8 cellular contexts compared by ENCODE assay signal in genomic region chr19:10780368-10780767, GRCh38. TPM values are rescaled to one million over a fixed set of nuclear protein-coding genes. Genes with fewer than 3 reads are reported as not detected.
A peak's percentile ranks its signal among the peaks of the same experiment; 100 is the strongest.
DNase-seq lines count a peak whose midpoint lies in the region; ATAC-seq and TF ChIP-seq lines count a peak whose summit lies in the region.

No MANE protein-coding gene starts in this region.

- peak overlapping the region; percentile 74 to 96 for H3K27ac Mint-ChIP-seq in activated naive CD4-positive, alpha-beta T cell treated with anti-CD3 and anti-CD28 coated beads, Interleukin-2, amount 50 U/mL, for 72 hours

- H3K4me1 ChIP-seq in mesodermal cell (ENCODE audit: control insufficient read depth, insufficient read depth, low read length, poor library complexity, severe bottlenecking) (peaks cover 5% of the 10 kb centered on the region), upper lobe of left lung (peaks cover 6 to 15% (median 13%) of the 10 kb centered on the region in 4 donors)

- H3K27me3 ChIP-seq in upper lobe of left lung, result no peaks in the 10 kb centered on the region

- no peaks in the 10 kb centered on the region for H3K9me3 Mint-ChIP-seq in activated naive CD4-positive, alpha-beta T cell treated with anti-CD3 and anti-CD28 coated beads, Interleukin-2, amount 50 U/mL, for 72 hours

- TF ChIP-seq POLR2A in upper lobe of left lung (IDR thresholded peaks at IDR 0.05), result peak in 1 of 4 donors; percentile 48

- 95 to 98% methylated on average over 3 to 5 of the region's 6 CpGs for WGBS in mesodermal cell (ENCODE audit: insufficient coverage in 2 of 2), 2 experiments
- WGBS in upper lobe of left lung, 2 donors, result 59 to 62% methylated on average over 4 to 6 of the region's 6 CpGs

- no peak for TF ChIP-seq CTCF in upper lobe of left lung (IDR thresholded peaks at IDR 0.05)

- H3K4me3 ChIP-seq in mesodermal cell (ENCODE audit: extremely low read depth, insufficient read depth, low read length, poor library complexity, severe bottlenecking) (no peak overlapping the region), upper lobe of left lung (no peak overlapping the region)

- H3K36me3 Mint-ChIP-seq in activated naive CD4-positive, alpha-beta T cell treated with anti-CD3 and anti-CD28 coated beads, Interleukin-2, amount 50 U/mL, for 72 hours, result peaks cover 6 to 16% of the 10 kb centered on the region in 2 donors

- H3K9me3 ChIP-seq in mesodermal cell (ENCODE audit: control insufficient read depth, low read length), result no peaks in the 10 kb centered on the region
- no peaks in the 10 kb centered on the region for H3K9me3 ChIP-seq in upper lobe of left lung

- H3K36me3 ChIP-seq in mesodermal cell (ENCODE audit: control insufficient read depth, insufficient read depth, low read length) (peaks cover 95% of the 10 kb centered on the region), upper lobe of left lung (peaks cover 33 to 97% (median 89%) of the 10 kb centered on the region in 4 donors)

- no peak for DNase-seq in activated naive CD4-positive, alpha-beta T cell treated with anti-CD3 and anti-CD28 coated beads, Interleukin-2, amount 50 U/mL, for 72 hours (ENCODE audit: low spot score in 2 of 2)
- DNase-seq in activated naive CD4-positive, alpha-beta T cell (lab: John Stamatoyannopoulos, UW), result no peak
- DNase-seq in dermis blood vessel endothelial cell (peak; percentile 96), upper lobe of left lung (peak in 1 of 2 donors; percentile 78)
- DNase-seq in NK-92 treated with Interleukin-12 subunit alpha and Interleukin-12 subunit beta, amount 100 ng/mL, for 24 hours (lab: John Stamatoyannopoulos, UW), result no peak

- no peak for TF ChIP-seq EP300 in upper lobe of left lung (IDR thresholded peaks at IDR 0.05)

- no peak for ATAC-seq in activated naive CD4-positive, alpha-beta T cell treated with anti-CD3 and anti-CD28 coated beads, Interleukin-2, amount 50 U/mL, for 72 hours
- ATAC-seq in upper lobe of left lung (ENCODE audit: low FRiP score in 2 of 2) (peak; percentile 79 to 96), HG02852 (IDR thresholded peaks at IDR 0.05; ENCODE audit: unreplicated experiment) (no peak), GM21390 (IDR thresholded peaks at IDR 0.05; ENCODE audit: unreplicated experiment) (no peak)

- H3K27ac ChIP-seq in mesodermal cell (ENCODE audit: low read depth, low read length, severe bottlenecking), result peak overlapping the region; percentile 39
- H3K27ac ChIP-seq in upper lobe of left lung, result peak overlapping the region; percentile 58 to 83 (median 70)

RNA-seq across cellular contexts. Expression of gene TMED1, which starts 55.6 kb away (rescaled TPM):
- 10 to 100 TPM in 1 of 2 donors, 1 to 10 TPM in 1; 9.7 to 15.0 TPM for total RNA-seq in activated naive CD4-positive, alpha-beta T cell treated with anti-CD3 and anti-CD28 coated beads, Interleukin-2, amount 50 U/mL, for 72 hours
- 43.1 and 60.6 TPM in 2 replicates for total RNA-seq in dermis blood vessel endothelial cell
- 40.8 TPM for polyA plus RNA-seq in mesodermal cell (2013, experiment 1 of 2)
- 33.7 TPM for polyA plus RNA-seq in mesodermal cell (2013, experiment 2 of 2)
- total RNA-seq in upper lobe of left lung, result 10 to 100 TPM; 11.3 to 40.7 (median 25.1) TPM

Comparison
In these comparisons a context has a peak if more than half of its experiments do, and no peak if none do; other contexts are left out.
1. ATAC-seq: peak in upper lobe of left lung (2 of 2); none in activated naive CD4-positive, alpha-beta T cell treated with anti-CD3 and anti-CD28 coated beads, Interleukin-2, amount 50 U/mL, for 72 hours (0 of 2), HG02852 (single experiment) and GM21390 (single experiment).